15 cellular contexts compared by ENCODE assay signal in the genomic region with DNA sequence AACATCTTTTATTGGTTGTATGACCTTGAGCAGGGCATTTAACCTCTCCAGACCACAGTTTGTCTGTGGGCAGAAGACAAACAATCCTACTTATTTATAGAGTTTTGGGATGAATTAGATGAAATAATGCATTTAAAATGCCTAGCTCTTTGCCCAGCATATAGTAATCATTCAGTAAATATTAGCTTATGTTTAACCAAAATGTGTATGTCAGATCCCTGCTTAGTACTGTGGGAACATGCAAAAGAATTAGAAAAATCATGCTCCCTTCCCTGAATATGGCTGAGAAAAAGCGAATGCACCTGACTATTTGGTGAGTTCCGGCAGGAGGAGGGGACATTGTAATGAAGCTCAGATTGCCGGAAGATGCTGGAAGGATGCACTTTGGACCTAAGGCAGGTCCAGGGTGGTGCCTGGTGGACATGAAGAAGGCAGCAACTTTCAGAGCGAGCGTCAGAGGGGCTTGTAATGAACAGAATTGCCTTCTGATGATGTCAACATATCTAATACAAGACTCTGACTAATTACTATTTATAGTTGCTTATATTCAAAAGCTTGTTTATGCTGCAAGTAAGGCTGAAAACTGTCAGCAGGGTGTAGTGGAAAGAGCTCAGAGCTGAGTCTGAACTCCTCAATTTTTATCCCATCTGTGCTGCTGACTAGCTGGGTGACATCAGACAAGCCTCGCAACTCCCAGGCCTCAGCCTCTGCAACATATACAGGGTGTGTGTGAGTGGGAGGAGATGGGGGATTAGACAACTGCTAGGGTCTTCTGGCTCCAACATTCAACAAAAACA.
DNase-seq lines count a peak whose midpoint lies in the region; ATAC-seq, FAIRE-seq and TF ChIP-seq lines count a peak whose summit lies in the region.
"Had no signal": no experiment of that assay in that cellular context is flagged by ENCODE, and none has a peak within 500 bp of the region (broad histone marks: within the 10 kb centered on the region; RNA-seq: fewer than 3 reads in every experiment).

No MANE protein-coding gene starts in this region.

- no peak for TF ChIP-seq CTCF in left ventricle myocardium inferior (IDR thresholded peaks at IDR 0.05; ENCODE audit: borderline replicate concordance)

- no peak overlapping the region for H3K9ac ChIP-seq in muscle layer of colon (ENCODE audit: low read length)

- H3K4me1 ChIP-seq in left ventricle myocardium inferior (peaks cover 24% of the 10 kb centered on the region), muscle layer of colon (ENCODE audit: insufficient read depth, low read length) (peaks cover 66% of the 10 kb centered on the region)
- H3K4me1 ChIP-seq: ascending aorta had no signal

- H3K27me3 ChIP-seq in left ventricle myocardium inferior (ENCODE audit: low read depth) (no peaks in the 10 kb centered on the region), muscle layer of colon (ENCODE audit: control insufficient read depth in 1 of 2, insufficient read depth in 2 of 2, low read length in 2 of 2) (no peaks in the 10 kb centered on the region)
- H3K27me3 ChIP-seq: ascending aorta had no signal

- no peak overlapping the region for H3K27ac ChIP-seq in left ventricle myocardium inferior (replicated peaks)
- peak overlapping the region; percentile 82 for H3K27ac ChIP-seq in cingulate gyrus (ENCODE audit: low read depth, low read length)
- peak overlapping the region; percentile 54 for H3K27ac ChIP-seq in muscle layer of colon (ENCODE audit: low read depth, low read length)
- H3K27ac ChIP-seq: ascending aorta had no signal

- H3K36me3 ChIP-seq in left ventricle myocardium inferior (no peaks in the 10 kb centered on the region), muscle layer of colon (ENCODE audit: insufficient read depth, low read length) (no peaks in the 10 kb centered on the region)
- H3K36me3 ChIP-seq: ascending aorta had no signal

- intact Hi-C loops in left cardiac atrium (cut with DNase I) (no loop called here), left ventricle myocardium inferior (cut with micrococcal nuclease) (no loop called here)

- H3K4me3 ChIP-seq in left ventricle myocardium inferior (no peak overlapping the region), muscle layer of colon (ENCODE audit: low read depth in 1 of 2, low read length in 2 of 2) (no peak overlapping the region)
- H3K4me3 ChIP-seq: ascending aorta had no signal

- DNase-seq in left cardiac atrium (no peak), left ventricle myocardium inferior (no peak), RCC 7860 (ENCODE audit: low spot score) (no peak), DMS53 (lab: John Stamatoyannopoulos, UW) (no peak), NCI-H1105 (lab: John Stamatoyannopoulos, UW) (no peak)
- DNase-seq: activated T-cell treated with anti-CD3 and anti-CD28 coated beads, Interleukin-2, amount 50 U/mL, for 1 hour; DMS79 treated with DMSO at 0.1 percent for 48 hours; effector memory CD8-positive, alpha-beta T cell; NCI-H1436; NCI-H524; Right ventricle myocardium superior had no signal

- H3K9me3 ChIP-seq in left ventricle myocardium inferior (replicated peaks) = peaks cover 6% of the 10 kb centered on the region
- no peaks in the 10 kb centered on the region for H3K9me3 ChIP-seq in muscle layer of colon (ENCODE audit: low read length)
- H3K9me3 ChIP-seq: ascending aorta had no signal

- no peak for FAIRE-seq in RCC 7860 (lab: Jason Lieb, UNC)

- peak; percentile 38 to 58 for ATAC-seq in left cardiac atrium
- ATAC-seq in GM18867 (IDR thresholded peaks at IDR 0.05; ENCODE audit: unreplicated experiment) = no peak
- ATAC-seq: effector memory CD8-positive, alpha-beta T cell had no signal
